In the genomic region with DNA sequence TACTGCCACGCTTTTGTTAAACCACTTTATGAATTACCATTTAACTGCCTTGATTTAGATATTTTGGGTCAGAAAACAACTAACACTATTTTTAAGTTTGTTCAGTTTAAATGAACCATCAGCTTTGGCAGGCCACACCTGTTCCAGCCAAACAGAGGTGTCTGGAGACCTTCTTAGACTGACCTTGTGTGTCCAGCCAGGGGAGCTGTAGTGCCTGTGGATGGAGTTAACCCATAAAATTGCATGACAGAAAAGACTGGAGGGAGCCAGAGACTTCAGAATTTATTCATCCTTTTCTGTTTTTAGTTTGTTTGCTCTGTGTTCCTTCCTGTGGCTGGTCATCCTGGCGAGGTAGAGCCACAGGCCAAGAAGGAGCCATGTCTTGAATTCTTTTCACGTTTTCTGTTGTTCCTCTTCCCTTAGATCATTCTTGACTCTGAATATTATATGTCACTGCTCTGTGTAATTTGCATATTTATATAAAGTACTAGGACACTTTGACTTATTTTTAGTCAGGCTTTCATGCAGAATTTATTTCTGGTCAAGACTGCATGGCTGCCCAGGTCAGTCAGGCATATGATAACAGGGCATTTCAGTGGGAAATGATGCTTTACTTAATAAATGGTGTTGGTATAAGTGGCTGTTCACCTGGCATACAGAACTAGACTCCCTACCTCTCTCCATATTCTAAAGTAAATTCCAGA, we compare ENCODE assay signal across 14 cellular contexts.
"Had no signal": no experiment of that assay in that cellular context is flagged by ENCODE, and none has a peak within 500 bp of the region (broad histone marks: within the 10 kb centered on the region; RNA-seq: fewer than 3 reads in every experiment).

No MANE protein-coding gene starts in this region.

- H3K4me3 ChIP-seq: body of pancreas, suprapubic skin, upper lobe of right lung had no signal

- H3K27ac Mint-ChIP-seq: activated naive CD4-positive, alpha-beta T cell treated with anti-CD3 and anti-CD28 coated beads, Interleukin-2, amount 50 U/mL, for 24 hours; dendritic cell treated with granulocyte-macrophage colony-stimulating factor and Interleukin-4, amounts not matched to agents 40 ng/mL and 50 ng/mL, for 4 days; effector memory CD8-positive, alpha-beta T cell had no signal

- H3K27me3 ChIP-seq: body of pancreas, suprapubic skin, upper lobe of right lung had no signal

- H3K9me3 ChIP-seq: body of pancreas, suprapubic skin had no signal

- ATAC-seq: body of pancreas; effector memory CD8-positive, alpha-beta T cell; natural killer cell; sciatic nerve; stimulated activated naive CD8-positive, alpha-beta T cell treated with anti-CD3 and anti-CD28 coated beads, Interleukin-15, Interleukin-2, amounts not matched to agents 100 U/mL and 50 U/mL, for 24 hours; T-helper 17 cell; upper lobe of right lung had no signal

- H3K27ac ChIP-seq: body of pancreas, suprapubic skin, upper lobe of right lung had no signal

- H3K27me3 Mint-ChIP-seq: activated naive CD4-positive, alpha-beta T cell treated with anti-CD3 and anti-CD28 coated beads, Interleukin-2, amount 50 U/mL, for 24 hours; dendritic cell treated with granulocyte-macrophage colony-stimulating factor and Interleukin-4, amounts not matched to agents 40 ng/mL and 50 ng/mL, for 4 days; effector memory CD8-positive, alpha-beta T cell; T-helper 17 cell had no signal

- H3K9me3 Mint-ChIP-seq: immature natural killer cell had no signal

- H3K4me3 Mint-ChIP-seq: activated naive CD4-positive, alpha-beta T cell treated with anti-CD3 and anti-CD28 coated beads, Interleukin-2, amount 50 U/mL, for 24 hours; dendritic cell treated with granulocyte-macrophage colony-stimulating factor and Interleukin-4, amounts not matched to agents 40 ng/mL and 50 ng/mL, for 4 days; effector memory CD8-positive, alpha-beta T cell; immature natural killer cell; natural killer cell; T-helper 17 cell had no signal

- H3K36me3 ChIP-seq: suprapubic skin, upper lobe of right lung had no signal

- DNase-seq: activated CD4-positive, alpha-beta T cell treated with anti-CD3 and anti-CD28 coated beads, Interleukin-2, amount 50 U/mL, for 1 hour; body of pancreas; effector memory CD8-positive, alpha-beta T cell; immature natural killer cell; left cardiac atrium; natural killer cell; stimulated activated CD4-positive, alpha-beta T cell treated with anti-CD3 and anti-CD28 coated beads, Interleukin-2, amount 100 ng/mL, for 24 hours; stimulated activated naive CD8-positive, alpha-beta T cell treated with anti-CD3 and anti-CD28 coated beads, Interleukin-15, Interleukin-2, amounts not matched to agents 100 U/mL and 50 U/mL, for 24 hours; T-helper 17 cell; upper lobe of right lung had no signal
